Comparison of ENCODE assay signal across 28 cellular contexts in the genomic region with DNA sequence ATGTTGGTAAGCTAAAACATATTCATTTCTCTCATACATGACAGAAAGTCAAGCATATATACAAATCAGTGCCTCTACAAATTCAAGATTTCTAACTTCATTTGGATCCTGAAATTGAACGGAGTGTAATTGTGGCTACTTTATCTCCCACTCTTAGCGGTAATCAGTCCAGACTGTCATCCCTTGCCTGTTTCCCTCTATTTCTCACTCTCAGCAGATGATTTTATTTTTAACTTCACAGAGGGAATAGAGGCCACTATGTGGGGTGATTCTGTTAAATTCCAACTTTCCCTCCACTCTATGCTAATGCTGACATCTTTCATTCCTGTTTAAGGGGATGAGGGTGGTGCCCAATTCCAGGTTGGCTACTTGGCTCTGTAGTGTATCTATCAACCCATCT.
"Had no signal": no experiment of that assay in that cellular context is flagged by ENCODE, and none has a peak within 500 bp of the region (broad histone marks: within the 10 kb centered on the region; RNA-seq: fewer than 3 reads in every experiment).

No MANE protein-coding gene starts in this region.

- H3K9me3 Mint-ChIP-seq: activated CD4-positive, alpha-beta T cell treated with anti-CD3 and anti-CD28 coated beads, Interleukin-2, amount 10 ng/mL, durations not matched to agents 24 days and 14 days; activated naive CD8-positive, alpha-beta T cell treated with anti-CD3 and anti-CD28 coated beads, Interleukin-2, amount 10 ng/mL, durations not matched to agents 7 days and 5 days; brain had no signal

- H3K27me3 ChIP-seq: ascending aorta, breast epithelium, esophagus muscularis mucosa, gastrocnemius medialis had no signal

- H3K27ac Mint-ChIP-seq: activated CD4-positive, alpha-beta memory T cell treated with anti-CD3 and anti-CD28 coated beads, Interleukin-2, amount 10 ng/mL, durations not matched to agents 7 days and 5 days; activated CD4-positive, alpha-beta T cell treated with anti-CD3 and anti-CD28 coated beads for 36 hours; activated CD4-positive, alpha-beta T cell treated with anti-CD3 and anti-CD28 coated beads, Interleukin-2, amount 10 ng/mL, durations not matched to agents 24 days and 14 days; activated naive CD4-positive, alpha-beta T cell treated with anti-CD3 and anti-CD28 coated beads, Interleukin-2, amount 10 ng/mL, durations not matched to agents 7 days and 5 days; activated naive CD4-positive, alpha-beta T cell treated with anti-CD3 and anti-CD28 coated beads, Interleukin-2, amount 50 U/mL, for 72 hours; activated naive CD8-positive, alpha-beta T cell treated with anti-CD3 and anti-CD28 coated beads, Interleukin-2, amount 10 ng/mL, durations not matched to agents 7 days and 5 days; activated T-cell treated with anti-CD3 and anti-CD28 coated beads, Interleukin-2, amount 50 U/mL, for 24 hours; activated T-cell treated with anti-CD3 and anti-CD28 coated beads, Interleukin-2, amount 50 U/mL, for 72 hours; brain; effector memory CD8-positive, alpha-beta T cell had no signal

- ATAC-seq: activated CD4-positive, alpha-beta T cell treated with anti-CD3 and anti-CD28 coated beads for 36 hours; activated naive CD4-positive, alpha-beta T cell treated with anti-CD3 and anti-CD28 coated beads, Interleukin-2, amount 50 U/mL, for 72 hours; activated T-cell treated with anti-CD3 and anti-CD28 coated beads, Interleukin-2, amount 50 U/mL, for 72 hours; effector memory CD8-positive, alpha-beta T cell; foreskin keratinocyte; gastrocnemius medialis had no signal

- H3K4me3 ChIP-seq: ascending aorta, breast epithelium, esophagus muscularis mucosa, gastrocnemius medialis had no signal

- H3K36me3 Mint-ChIP-seq: activated naive CD4-positive, alpha-beta T cell treated with anti-CD3 and anti-CD28 coated beads, Interleukin-2, amount 10 ng/mL, durations not matched to agents 7 days and 5 days; activated naive CD4-positive, alpha-beta T cell treated with anti-CD3 and anti-CD28 coated beads, Interleukin-2, amount 50 U/mL, for 72 hours; activated naive CD8-positive, alpha-beta T cell treated with anti-CD3 and anti-CD28 coated beads, Interleukin-2, amount 10 ng/mL, durations not matched to agents 7 days and 5 days; brain had no signal

- DNase-seq: activated CD4-positive, alpha-beta memory T cell treated with anti-CD3 and anti-CD28 coated beads, Interleukin-2, amount 10 ng/mL, durations not matched to agents 7 days and 5 days; activated CD4-positive, alpha-beta T cell treated with anti-CD3 and anti-CD28 coated beads for 36 hours; activated CD4-positive, alpha-beta T cell treated with anti-CD3 and anti-CD28 coated beads, Interleukin-2, amount 10 ng/mL, durations not matched to agents 24 days and 14 days; activated CD4-positive, alpha-beta T cell treated with anti-CD3 and anti-CD28 coated beads, Interleukin-2, amount 50 U/mL, for 4 hours; activated CD4-positive, CD25-positive, alpha-beta regulatory T cell; activated CD4-positive, CD25-positive, alpha-beta regulatory T cell treated with anti-CD3 and anti-CD28 coated beads, Interleukin-2, amount 50 U/mL, for 72 hours; activated CD8-positive, alpha-beta memory T cell treated with anti-CD3 and anti-CD28 coated beads, Interleukin-2, amount 50 U/mL, for 48 hours; activated gamma-delta T cell; activated naive CD4-positive, alpha-beta T cell; activated naive CD4-positive, alpha-beta T cell treated with anti-CD3 and anti-CD28 coated beads, Interleukin-2, amount 10 ng/mL, durations not matched to agents 7 days and 5 days; activated naive CD8-positive, alpha-beta T cell treated with anti-CD3 and anti-CD28 coated beads, Interleukin-2, amount 10 ng/mL, durations not matched to agents 7 days and 5 days; activated T-cell treated with anti-CD3 and anti-CD28 coated beads for 4 hours; activated T-cell treated with anti-CD3 and anti-CD28 coated beads, Interleukin-2, amount 50 U/mL, for 24 hours; activated T-cell treated with anti-CD3 and anti-CD28 coated beads, Interleukin-2, amount 50 U/mL, for 72 hours; caudate nucleus; cortex of kidney; dermis blood vessel endothelial cell; effector CD4-positive, alpha-beta T cell; effector memory CD8-positive, alpha-beta T cell; erythroblast; foreskin keratinocyte; gastrocnemius medialis; T-helper 2 cell had no signal

- H3K4me1 Mint-ChIP-seq: activated CD4-positive, alpha-beta memory T cell treated with anti-CD3 and anti-CD28 coated beads, Interleukin-2, amount 10 ng/mL, durations not matched to agents 7 days and 5 days; activated CD4-positive, alpha-beta T cell treated with anti-CD3 and anti-CD28 coated beads for 36 hours; activated CD4-positive, alpha-beta T cell treated with anti-CD3 and anti-CD28 coated beads, Interleukin-2, amount 10 ng/mL, durations not matched to agents 24 days and 14 days; activated naive CD4-positive, alpha-beta T cell treated with anti-CD3 and anti-CD28 coated beads, Interleukin-2, amount 10 ng/mL, durations not matched to agents 7 days and 5 days; activated naive CD8-positive, alpha-beta T cell treated with anti-CD3 and anti-CD28 coated beads, Interleukin-2, amount 10 ng/mL, durations not matched to agents 7 days and 5 days had no signal

- H3K4me1 ChIP-seq: ascending aorta, breast epithelium, foreskin keratinocyte, gastrocnemius medialis had no signal

- H3K27ac ChIP-seq: ascending aorta, breast epithelium, esophagus muscularis mucosa, foreskin keratinocyte, gastrocnemius medialis had no signal

- H3K36me3 ChIP-seq: ascending aorta, breast epithelium, esophagus muscularis mucosa, gastrocnemius medialis had no signal

- H3K4me3 Mint-ChIP-seq: activated CD4-positive, alpha-beta memory T cell treated with anti-CD3 and anti-CD28 coated beads, Interleukin-2, amount 10 ng/mL, durations not matched to agents 7 days and 5 days; activated CD4-positive, alpha-beta T cell treated with anti-CD3 and anti-CD28 coated beads for 36 hours; activated CD4-positive, alpha-beta T cell treated with anti-CD3 and anti-CD28 coated beads, Interleukin-2, amount 10 ng/mL, durations not matched to agents 24 days and 14 days; activated naive CD4-positive, alpha-beta T cell treated with anti-CD3 and anti-CD28 coated beads, Interleukin-2, amount 10 ng/mL, durations not matched to agents 7 days and 5 days; activated naive CD8-positive, alpha-beta T cell treated with anti-CD3 and anti-CD28 coated beads, Interleukin-2, amount 10 ng/mL, durations not matched to agents 7 days and 5 days; activated T-cell treated with anti-CD3 and anti-CD28 coated beads, Interleukin-2, amount 50 U/mL, for 24 hours; activated T-cell treated with anti-CD3 and anti-CD28 coated beads, Interleukin-2, amount 50 U/mL, for 72 hours; brain; effector memory CD8-positive, alpha-beta T cell had no signal

- H3K9me3 ChIP-seq: ascending aorta, breast epithelium, esophagus muscularis mucosa, gastrocnemius medialis had no signal

- H3K27me3 Mint-ChIP-seq: activated CD4-positive, alpha-beta memory T cell treated with anti-CD3 and anti-CD28 coated beads, Interleukin-2, amount 10 ng/mL, durations not matched to agents 7 days and 5 days; activated CD4-positive, alpha-beta T cell treated with anti-CD3 and anti-CD28 coated beads for 36 hours; activated CD4-positive, alpha-beta T cell treated with anti-CD3 and anti-CD28 coated beads, Interleukin-2, amount 10 ng/mL, durations not matched to agents 24 days and 14 days; activated naive CD4-positive, alpha-beta T cell treated with anti-CD3 and anti-CD28 coated beads, Interleukin-2, amount 10 ng/mL, durations not matched to agents 7 days and 5 days; activated naive CD8-positive, alpha-beta T cell treated with anti-CD3 and anti-CD28 coated beads, Interleukin-2, amount 10 ng/mL, durations not matched to agents 7 days and 5 days; activated T-cell treated with anti-CD3 and anti-CD28 coated beads, Interleukin-2, amount 50 U/mL, for 24 hours; effector memory CD8-positive, alpha-beta T cell had no signal
